ENCODE assay signal across 34 cellular contexts in genomic region chr6:55773620-55774019, GRCh38.
"Had no signal": no experiment of that assay in that cellular context is flagged by ENCODE, and none has a peak within 500 bp of the region (broad histone marks: within the 10 kb centered on the region; RNA-seq: fewer than 3 reads in every experiment).

No MANE protein-coding gene starts in this region.

- H3K4me3 ChIP-seq: adrenal gland, body of pancreas, colonic mucosa, esophagus squamous epithelium, gastroesophageal sphincter, heart right ventricle, hepatocyte had no signal

- H3K4me3 Mint-ChIP-seq: activated CD4-positive, alpha-beta memory T cell treated with anti-CD3 and anti-CD28 coated beads for 36 hours; activated CD4-positive, alpha-beta T cell treated with anti-CD3 and anti-CD28 coated beads for 36 hours; activated CD4-positive, alpha-beta T cell treated with anti-CD3 and anti-CD28 coated beads, Interleukin-2, amount 10 ng/mL, durations not matched to agents 24 days and 14 days; activated CD8-positive, alpha-beta memory T cell treated with anti-CD3 and anti-CD28 coated beads, Interleukin-2, amount 10 ng/mL, durations not matched to agents 7 days and 5 days; activated CD8-positive, alpha-beta T cell treated with anti-CD3 and anti-CD28 coated beads, Interleukin-2, amount 10 ng/mL, durations not matched to agents 7 days and 5 days; activated naive CD4-positive, alpha-beta T cell treated with anti-CD3 and anti-CD28 coated beads for 36 hours; activated naive CD4-positive, alpha-beta T cell treated with anti-CD3 and anti-CD28 coated beads, Interleukin-2, amount 50 U/mL, for 24 hours; activated naive CD8-positive, alpha-beta T cell treated with anti-CD3 and anti-CD28 coated beads for 36 hours; activated naive CD8-positive, alpha-beta T cell treated with anti-CD3 and anti-CD28 coated beads, Interleukin-2, amount 50 U/mL, for 24 hours; activated T-helper 1 cell treated with anti-CD3 and anti-CD28 coated beads, Interleukin-12 subunit alpha, Interleukin-12 subunit beta, Interleukin-2, Interleukin-4 antibody, amounts not matched to agents 30 ng/mL and 10 ng/mL and 1 ng/mL, durations not matched to agents 14 hours and 24 hours and 36 hours; T-helper 2 cell treated with Interferon-gamma antibody and Interleukin-4, amounts not matched to agents 5 μg/mL and 100 μg/mL, for 36 hours had no signal

- H3K79me2 ChIP-seq: hepatocyte had no signal

- H2AFZ ChIP-seq: hepatocyte had no signal

- H3K27me3 Mint-ChIP-seq: activated CD4-positive, alpha-beta memory T cell treated with anti-CD3 and anti-CD28 coated beads for 36 hours; activated CD4-positive, alpha-beta T cell treated with anti-CD3 and anti-CD28 coated beads for 36 hours; activated CD4-positive, alpha-beta T cell treated with anti-CD3 and anti-CD28 coated beads, Interleukin-2, amount 10 ng/mL, durations not matched to agents 24 days and 14 days; activated CD8-positive, alpha-beta memory T cell treated with anti-CD3 and anti-CD28 coated beads, Interleukin-2, amount 10 ng/mL, durations not matched to agents 7 days and 5 days; activated naive CD4-positive, alpha-beta T cell treated with anti-CD3 and anti-CD28 coated beads, Interleukin-2, amount 50 U/mL, for 24 hours; activated naive CD8-positive, alpha-beta T cell treated with anti-CD3 and anti-CD28 coated beads for 36 hours; activated naive CD8-positive, alpha-beta T cell treated with anti-CD3 and anti-CD28 coated beads, Interleukin-2, amount 50 U/mL, for 24 hours had no signal

- H3K36me3 ChIP-seq: adrenal gland, colonic mucosa, esophagus squamous epithelium, gastroesophageal sphincter, heart right ventricle, WERI-Rb-1 had no signal

- H3K27ac Mint-ChIP-seq: activated CD4-positive, alpha-beta memory T cell treated with anti-CD3 and anti-CD28 coated beads for 36 hours; activated CD4-positive, alpha-beta T cell treated with anti-CD3 and anti-CD28 coated beads for 36 hours; activated CD4-positive, alpha-beta T cell treated with anti-CD3 and anti-CD28 coated beads, Interleukin-2, amount 10 ng/mL, durations not matched to agents 24 days and 14 days; activated CD8-positive, alpha-beta memory T cell treated with anti-CD3 and anti-CD28 coated beads, Interleukin-2, amount 10 ng/mL, durations not matched to agents 7 days and 5 days; activated CD8-positive, alpha-beta T cell treated with anti-CD3 and anti-CD28 coated beads, Interleukin-2, amount 10 ng/mL, durations not matched to agents 7 days and 5 days; activated naive CD4-positive, alpha-beta T cell treated with anti-CD3 and anti-CD28 coated beads for 36 hours; activated naive CD4-positive, alpha-beta T cell treated with anti-CD3 and anti-CD28 coated beads, Interleukin-2, amount 50 U/mL, for 24 hours; activated naive CD8-positive, alpha-beta T cell treated with anti-CD3 and anti-CD28 coated beads for 36 hours; activated naive CD8-positive, alpha-beta T cell treated with anti-CD3 and anti-CD28 coated beads, Interleukin-2, amount 50 U/mL, for 24 hours; activated T-helper 1 cell treated with anti-CD3 and anti-CD28 coated beads, Interleukin-12 subunit alpha, Interleukin-12 subunit beta, Interleukin-2, Interleukin-4 antibody, amounts not matched to agents 30 ng/mL and 10 ng/mL and 1 ng/mL, durations not matched to agents 14 hours and 24 hours and 36 hours; activated T-helper 2 cell treated with anti-CD3 and anti-CD28 coated beads, Interferon-gamma antibody, Interleukin-2, Interleukin-4, amounts not matched to agents 10 μg/mL and 5 μg/mL and 100 μg/mL, durations not matched to agents 14 hours and 24 hours and 36 hours; T-helper 2 cell treated with Interferon-gamma antibody and Interleukin-4, amounts not matched to agents 5 μg/mL and 100 μg/mL, for 36 hours had no signal

- H3K27me3 ChIP-seq: adrenal gland, body of pancreas, colonic mucosa, esophagus squamous epithelium, gastroesophageal sphincter, heart right ventricle, hepatocyte had no signal

- H3K4me1 Mint-ChIP-seq: activated CD4-positive, alpha-beta T cell treated with anti-CD3 and anti-CD28 coated beads for 36 hours; activated CD4-positive, alpha-beta T cell treated with anti-CD3 and anti-CD28 coated beads, Interleukin-2, amount 10 ng/mL, durations not matched to agents 24 days and 14 days; activated CD8-positive, alpha-beta memory T cell treated with anti-CD3 and anti-CD28 coated beads, Interleukin-2, amount 10 ng/mL, durations not matched to agents 7 days and 5 days; activated naive CD4-positive, alpha-beta T cell treated with anti-CD3 and anti-CD28 coated beads, Interleukin-2, amount 50 U/mL, for 24 hours; activated naive CD8-positive, alpha-beta T cell treated with anti-CD3 and anti-CD28 coated beads for 36 hours; activated naive CD8-positive, alpha-beta T cell treated with anti-CD3 and anti-CD28 coated beads, Interleukin-2, amount 50 U/mL, for 24 hours had no signal

- H3K4me2 ChIP-seq: hepatocyte had no signal

- H3K36me3 Mint-ChIP-seq: activated CD4-positive, alpha-beta memory T cell treated with anti-CD3 and anti-CD28 coated beads for 36 hours; activated CD8-positive, alpha-beta memory T cell treated with anti-CD3 and anti-CD28 coated beads, Interleukin-2, amount 10 ng/mL, durations not matched to agents 7 days and 5 days; activated naive CD4-positive, alpha-beta T cell treated with anti-CD3 and anti-CD28 coated beads, Interleukin-2, amount 50 U/mL, for 24 hours; activated naive CD8-positive, alpha-beta T cell treated with anti-CD3 and anti-CD28 coated beads for 36 hours had no signal

- H3K9me3 Mint-ChIP-seq: activated CD4-positive, alpha-beta T cell treated with anti-CD3 and anti-CD28 coated beads, Interleukin-2, amount 10 ng/mL, durations not matched to agents 24 days and 14 days; activated naive CD4-positive, alpha-beta T cell treated with anti-CD3 and anti-CD28 coated beads for 36 hours; activated naive CD4-positive, alpha-beta T cell treated with anti-CD3 and anti-CD28 coated beads, Interleukin-2, amount 50 U/mL, for 24 hours; T-helper 2 cell treated with Interferon-gamma antibody and Interleukin-4, amounts not matched to agents 5 μg/mL and 100 μg/mL, for 36 hours had no signal

- ATAC-seq: activated CD4-positive, alpha-beta T cell treated with anti-CD3 and anti-CD28 coated beads for 36 hours; activated CD8-positive, alpha-beta memory T cell treated with anti-CD3 and anti-CD28 coated beads, Interleukin-2, amount 10 ng/mL, durations not matched to agents 7 days and 5 days; activated CD8-positive, alpha-beta T cell treated with anti-CD3 and anti-CD28 coated beads, Interleukin-2, amount 10 ng/mL, durations not matched to agents 7 days and 5 days; activated naive CD8-positive, alpha-beta T cell treated with anti-CD3 and anti-CD28 coated beads, Interleukin-2, amount 50 U/mL, for 24 hours; body of pancreas; gastroesophageal sphincter; heart right ventricle had no signal

- DNase-seq: activated CD4-positive, alpha-beta memory T cell treated with anti-CD3 and anti-CD28 coated beads for 36 hours; activated CD4-positive, alpha-beta T cell treated with anti-CD3 and anti-CD28 coated beads for 36 hours; activated CD4-positive, alpha-beta T cell treated with anti-CD3 and anti-CD28 coated beads, Interleukin-2, amount 10 ng/mL, durations not matched to agents 24 days and 14 days; activated CD4-positive, CD25-positive, alpha-beta regulatory T cell; activated CD4-positive, CD25-positive, alpha-beta regulatory T cell treated with anti-CD3 and anti-CD28 coated beads, Interleukin-2, amount 50 U/mL, for 72 hours; activated CD8-positive, alpha-beta memory T cell treated with anti-CD3 and anti-CD28 coated beads, Interleukin-2, amount 10 ng/mL, durations not matched to agents 7 days and 5 days; activated CD8-positive, alpha-beta memory T cell treated with anti-CD3 and anti-CD28 coated beads, Interleukin-2, amount 50 U/mL, for 4 hours; activated CD8-positive, alpha-beta T cell treated with anti-CD3 and anti-CD28 coated beads, Interleukin-2, amount 10 ng/mL, durations not matched to agents 7 days and 5 days; activated effector memory CD4-positive, alpha-beta T cell treated with anti-CD3 and anti-CD28 coated beads, Interleukin-2, amount 50 U/mL, for 16 hours; activated naive CD4-positive, alpha-beta T cell treated with anti-CD3 and anti-CD28 coated beads for 36 hours; activated naive CD8-positive, alpha-beta T cell treated with anti-CD3 and anti-CD28 coated beads for 36 hours; activated naive CD8-positive, alpha-beta T cell treated with anti-CD3 and anti-CD28 coated beads, Interleukin-2, amount 50 U/mL, for 24 hours; activated T-cell treated with anti-CD3 and anti-CD28 coated beads, Interleukin-2, amount 50 U/mL, for 1 hour; activated T-cell treated with anti-CD3 and anti-CD28 coated beads, Interleukin-2, amount 50 U/mL, for 48 hours; adrenal gland; amygdala; aorta; body of pancreas; central memory CD4-positive, alpha-beta T cell; cerebellar nuclear complex; colonic mucosa; effector CD8-positive, alpha-beta T cell; esophagus squamous epithelium; foreskin melanocyte; heart right ventricle; T1000; WERI-Rb-1 had no signal

- H3K4me1 ChIP-seq: adrenal gland, body of pancreas, colonic mucosa, esophagus squamous epithelium, gastroesophageal sphincter, heart right ventricle had no signal

- H3K9me3 ChIP-seq: adrenal gland, body of pancreas, colonic mucosa, esophagus squamous epithelium, gastroesophageal sphincter, heart right ventricle had no signal

- H3K27ac ChIP-seq: adrenal gland, body of pancreas, colonic mucosa, epithelial cell of prostate, esophagus squamous epithelium, gastroesophageal sphincter, heart right ventricle, hepatocyte, WERI-Rb-1 had no signal
